2 cellular contexts compared by ENCODE assay signal in genomic region chr16:86986136-86986535, GRCh38.
TF ChIP-seq lines count a peak whose summit lies in the region.

No MANE protein-coding gene starts in this region.

TF ChIP-seq in SK-N-SH, 30 proteins besides CTCF, POLR2A, EP300 and RAD21:
- TF ChIP-seq REST (IDR thresholded peaks at IDR 0.05; ENCODE audit: low read depth, low read length), result no peak
- TF ChIP-seq RXRA (IDR thresholded peaks at IDR 0.05; ENCODE audit: borderline replicate concordance, low read depth), result no peak
- TF ChIP-seq MAX (IDR thresholded peaks at IDR 0.05; ENCODE audit: low read depth), result no peak
- no peak for TF ChIP-seq ZBTB33 (IDR thresholded peaks at IDR 0.05; ENCODE audit: borderline replicate concordance, low read depth)
- no peak for TF ChIP-seq SIN3A (IDR thresholded peaks at IDR 0.05; ENCODE audit: borderline replicate concordance, low read depth, low read length)
- no peak for TF ChIP-seq ELF1 (IDR thresholded peaks at IDR 0.05)
- TF ChIP-seq FOXM1 (IDR thresholded peaks at IDR 0.05; ENCODE audit: low read depth), result no peak
- no peak for TF ChIP-seq CHD2 (IDR thresholded peaks at IDR 0.05; ENCODE audit: low read length, partially characterized antibody)
- no peak for TF ChIP-seq TCF12 (IDR thresholded peaks at IDR 0.05)
- TF ChIP-seq USF2 (IDR thresholded peaks at IDR 0.05; ENCODE audit: borderline replicate concordance, low read depth, low read length), result no peak
- no peak for TF ChIP-seq TAF1 (IDR thresholded peaks at IDR 0.05; ENCODE audit: borderline replicate concordance, low read depth, low read length)
- no peak for TF ChIP-seq EZH2phosphoT487 (IDR thresholded peaks at IDR 0.05; ENCODE audit: borderline replicate concordance, low read depth)

TF ChIP-seq in SK-N-SH treated with all-trans-retinoic acid at 6 μM for 48 hours, 23 proteins besides CTCF, POLR2A, EP300 and RAD21 (continued from another document):
- TF ChIP-seq POU6F1 (CRISPR knock-in tag; IDR thresholded peaks at IDR 0.05; ENCODE audit: borderline replicate concordance, low read depth) (no peak), OSR1 (CRISPR knock-in tag; IDR thresholded peaks at IDR 0.05) (no peak), ZNF565 (CRISPR knock-in tag; conservative IDR thresholded peaks at IDR 0.05; ENCODE audit: low read depth) (no peak), BACH2 (CRISPR knock-in tag; IDR thresholded peaks at IDR 0.05; ENCODE audit: borderline replicate concordance) (no peak), ZC3H10 (CRISPR knock-in tag; IDR thresholded peaks at IDR 0.05) (no peak), RARB (CRISPR knock-in tag; IDR thresholded peaks at IDR 0.05) (no peak), ZNF8 (CRISPR knock-in tag; IDR thresholded peaks at IDR 0.05) (no peak), ZFP30 (CRISPR knock-in tag; IDR thresholded peaks at IDR 0.05) (no peak), ESRRG (CRISPR knock-in tag; IDR thresholded peaks at IDR 0.05) (no peak)
